In the genomic region with DNA sequence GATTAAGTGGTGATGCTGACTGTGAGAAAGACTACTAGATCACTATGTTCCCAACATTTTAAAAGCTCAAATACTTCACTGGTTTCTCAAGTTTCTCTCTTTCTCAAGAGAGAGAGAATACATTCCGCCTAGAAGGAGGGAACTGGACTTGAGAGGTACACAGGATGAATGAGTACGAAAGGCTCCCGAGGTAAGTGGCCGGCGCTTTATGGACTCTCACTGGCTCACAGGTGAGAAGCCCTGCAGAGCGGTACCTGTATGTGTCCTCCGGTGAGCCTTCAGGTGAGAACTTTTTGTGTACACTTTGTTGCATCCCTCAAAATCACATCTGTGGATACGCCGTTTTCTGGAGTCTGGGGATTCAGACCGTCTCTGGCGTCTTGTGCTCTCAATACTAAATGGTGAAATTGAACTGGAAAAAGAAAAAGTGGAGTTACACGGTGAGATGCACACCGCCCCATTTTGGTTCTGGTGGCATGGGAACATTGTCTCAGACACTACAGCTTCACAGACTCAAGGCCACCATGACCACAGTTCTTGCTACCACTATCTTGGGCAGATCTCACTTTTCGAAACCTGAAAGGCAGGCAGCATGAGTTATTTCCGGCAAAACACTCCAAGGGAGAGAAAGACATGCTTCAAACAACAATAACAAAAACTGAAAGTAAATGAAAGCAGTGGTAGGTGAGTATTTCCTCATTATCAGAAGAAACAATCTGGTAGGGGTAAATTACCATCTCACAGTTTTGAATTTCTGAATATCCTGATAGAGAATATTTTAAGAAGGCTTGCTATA, we compare ENCODE assay signal across 2 cellular contexts.
A peak's percentile ranks its signal among the peaks of the same experiment; 100 is the strongest.
TF ChIP-seq lines count a peak whose summit lies in the region.

No MANE protein-coding gene starts in this region.

TF ChIP-seq in GM12878, 131 proteins besides CTCF, POLR2A, EP300 and RAD21 (continued from another document and continues in another):
- TF ChIP-seq BHLHE40 (IDR thresholded peaks at IDR 0.05; ENCODE audit: borderline replicate concordance in 1 of 2, low read depth in 2 of 2, low read length in 1 of 2), result no peak
- TF ChIP-seq, protein P1, sequence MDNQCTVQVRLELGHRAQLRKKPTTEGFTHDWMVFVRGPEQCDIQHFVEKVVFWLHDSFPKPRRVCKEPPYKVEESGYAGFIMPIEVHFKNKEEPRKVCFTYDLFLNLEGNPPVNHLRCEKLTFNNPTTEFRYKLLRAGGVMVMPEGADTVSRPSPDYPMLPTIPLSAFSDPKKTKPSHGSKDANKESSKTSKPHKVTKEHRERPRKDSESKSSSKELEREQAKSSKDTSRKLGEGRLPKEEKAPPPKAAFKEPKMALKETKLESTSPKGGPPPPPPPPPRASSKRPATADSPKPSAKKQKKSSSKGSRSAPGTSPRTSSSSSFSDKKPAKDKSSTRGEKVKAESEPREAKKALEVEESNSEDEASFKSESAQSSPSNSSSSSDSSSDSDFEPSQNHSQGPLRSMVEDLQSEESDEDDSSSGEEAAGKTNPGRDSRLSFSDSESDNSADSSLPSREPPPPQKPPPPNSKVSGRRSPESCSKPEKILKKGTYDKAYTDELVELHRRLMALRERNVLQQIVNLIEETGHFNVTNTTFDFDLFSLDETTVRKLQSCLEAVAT (IDR thresholded peaks at IDR 0.05), result peak; percentile 89
- TF ChIP-seq PAX8 (IDR thresholded peaks at IDR 0.05), result no peak
- TF ChIP-seq, protein P2, sequence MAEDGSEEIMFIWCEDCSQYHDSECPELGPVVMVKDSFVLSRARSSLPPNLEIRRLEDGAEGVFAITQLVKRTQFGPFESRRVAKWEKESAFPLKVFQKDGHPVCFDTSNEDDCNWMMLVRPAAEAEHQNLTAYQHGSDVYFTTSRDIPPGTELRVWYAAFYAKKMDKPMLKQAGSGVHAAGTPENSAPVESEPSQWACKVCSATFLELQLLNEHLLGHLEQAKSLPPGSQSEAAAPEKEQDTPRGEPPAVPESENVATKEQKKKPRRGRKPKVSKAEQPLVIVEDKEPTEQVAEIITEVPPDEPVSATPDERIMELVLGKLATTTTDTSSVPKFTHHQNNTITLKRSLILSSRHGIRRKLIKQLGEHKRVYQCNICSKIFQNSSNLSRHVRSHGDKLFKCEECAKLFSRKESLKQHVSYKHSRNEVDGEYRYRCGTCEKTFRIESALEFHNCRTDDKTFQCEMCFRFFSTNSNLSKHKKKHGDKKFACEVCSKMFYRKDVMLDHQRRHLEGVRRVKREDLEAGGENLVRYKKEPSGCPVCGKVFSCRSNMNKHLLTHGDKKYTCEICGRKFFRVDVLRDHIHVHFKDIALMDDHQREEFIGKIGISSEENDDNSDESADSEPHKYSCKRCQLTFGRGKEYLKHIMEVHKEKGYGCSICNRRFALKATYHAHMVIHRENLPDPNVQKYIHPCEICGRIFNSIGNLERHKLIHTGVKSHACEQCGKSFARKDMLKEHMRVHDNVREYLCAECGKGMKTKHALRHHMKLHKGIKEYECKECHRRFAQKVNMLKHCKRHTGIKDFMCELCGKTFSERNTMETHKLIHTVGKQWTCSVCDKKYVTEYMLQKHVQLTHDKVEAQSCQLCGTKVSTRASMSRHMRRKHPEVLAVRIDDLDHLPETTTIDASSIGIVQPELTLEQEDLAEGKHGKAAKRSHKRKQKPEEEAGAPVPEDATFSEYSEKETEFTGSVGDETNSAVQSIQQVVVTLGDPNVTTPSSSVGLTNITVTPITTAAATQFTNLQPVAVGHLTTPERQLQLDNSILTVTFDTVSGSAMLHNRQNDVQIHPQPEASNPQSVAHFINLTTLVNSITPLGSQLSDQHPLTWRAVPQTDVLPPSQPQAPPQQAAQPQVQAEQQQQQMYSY (CRISPR knock-in tag; IDR thresholded peaks at IDR 0.05), result no peak
- no peak for TF ChIP-seq SPI1 (IDR thresholded peaks at IDR 0.05; ENCODE audit: borderline replicate concordance, insufficient read depth, low read depth, low read length)
- TF ChIP-seq SKIL (IDR thresholded peaks at IDR 0.05; ENCODE audit: low read depth, poor library complexity, severe bottlenecking), result peak; percentile 41
- peak; percentile 60; the same call in 1 of the 2 replicates for TF ChIP-seq ZNF687 (IDR thresholded peaks at IDR 0.05)
- peak; percentile 82 for TF ChIP-seq SMARCA5 (IDR thresholded peaks at IDR 0.05)

TF ChIP-seq in HepG2, 621 proteins besides CTCF, POLR2A, EP300 and RAD21 (continued from another document):
- TF ChIP-seq CREB1 (IDR thresholded peaks at IDR 0.05) (no peak), CREB1 (CRISPR knock-in tag; IDR thresholded peaks at IDR 0.05) (no peak), SRF (IDR thresholded peaks at IDR 0.05; ENCODE audit: low read depth, low read length) (no peak), CAMTA2 (CRISPR knock-in tag; IDR thresholded peaks at IDR 0.05; ENCODE audit: borderline replicate concordance) (no peak), SPEN (CRISPR knock-in tag; IDR thresholded peaks at IDR 0.05; ENCODE audit: low read depth) (no peak), TRIM24 (CRISPR knock-in tag; IDR thresholded peaks at IDR 0.05) (no peak), ZNF274 (CRISPR knock-in tag; IDR thresholded peaks at IDR 0.05) (no peak), REL (CRISPR knock-in tag; conservative IDR thresholded peaks at IDR 0.05) (no peak), TEF (CRISPR knock-in tag; IDR thresholded peaks at IDR 0.05) (no peak), ZNF12 (CRISPR knock-in tag; IDR thresholded peaks at IDR 0.05) (no peak), MED13 (CRISPR knock-in tag; IDR thresholded peaks at IDR 0.05) (no peak), ZNF460 (CRISPR knock-in tag; IDR thresholded peaks at IDR 0.05; ENCODE audit: borderline replicate concordance) (no peak)
- TF ChIP-seq, protein P3, sequence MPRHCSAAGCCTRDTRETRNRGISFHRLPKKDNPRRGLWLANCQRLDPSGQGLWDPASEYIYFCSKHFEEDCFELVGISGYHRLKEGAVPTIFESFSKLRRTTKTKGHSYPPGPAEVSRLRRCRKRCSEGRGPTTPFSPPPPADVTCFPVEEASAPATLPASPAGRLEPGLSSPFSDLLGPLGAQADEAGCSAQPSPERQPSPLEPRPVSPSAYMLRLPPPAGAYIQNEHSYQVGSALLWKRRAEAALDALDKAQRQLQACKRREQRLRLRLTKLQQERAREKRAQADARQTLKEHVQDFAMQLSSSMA (CRISPR knock-in tag; IDR thresholded peaks at IDR 0.05), result no peak
- TF ChIP-seq, protein P2 (CRISPR knock-in tag; IDR thresholded peaks at IDR 0.05), result no peak
- TF ChIP-seq, protein P4, sequence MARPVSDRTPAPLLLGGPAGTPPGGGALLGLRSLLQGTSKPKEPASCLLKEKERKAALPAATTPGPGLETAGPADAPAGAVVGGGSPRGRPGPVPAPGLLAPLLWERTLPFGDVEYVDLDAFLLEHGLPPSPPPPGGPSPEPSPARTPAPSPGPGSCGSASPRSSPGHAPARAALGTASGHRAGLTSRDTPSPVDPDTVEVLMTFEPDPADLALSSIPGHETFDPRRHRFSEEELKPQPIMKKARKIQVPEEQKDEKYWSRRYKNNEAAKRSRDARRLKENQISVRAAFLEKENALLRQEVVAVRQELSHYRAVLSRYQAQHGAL (CRISPR knock-in tag; IDR thresholded peaks at IDR 0.05; ENCODE audit: not compliant biosample characterization), result no peak
- TF ChIP-seq, protein P5, sequence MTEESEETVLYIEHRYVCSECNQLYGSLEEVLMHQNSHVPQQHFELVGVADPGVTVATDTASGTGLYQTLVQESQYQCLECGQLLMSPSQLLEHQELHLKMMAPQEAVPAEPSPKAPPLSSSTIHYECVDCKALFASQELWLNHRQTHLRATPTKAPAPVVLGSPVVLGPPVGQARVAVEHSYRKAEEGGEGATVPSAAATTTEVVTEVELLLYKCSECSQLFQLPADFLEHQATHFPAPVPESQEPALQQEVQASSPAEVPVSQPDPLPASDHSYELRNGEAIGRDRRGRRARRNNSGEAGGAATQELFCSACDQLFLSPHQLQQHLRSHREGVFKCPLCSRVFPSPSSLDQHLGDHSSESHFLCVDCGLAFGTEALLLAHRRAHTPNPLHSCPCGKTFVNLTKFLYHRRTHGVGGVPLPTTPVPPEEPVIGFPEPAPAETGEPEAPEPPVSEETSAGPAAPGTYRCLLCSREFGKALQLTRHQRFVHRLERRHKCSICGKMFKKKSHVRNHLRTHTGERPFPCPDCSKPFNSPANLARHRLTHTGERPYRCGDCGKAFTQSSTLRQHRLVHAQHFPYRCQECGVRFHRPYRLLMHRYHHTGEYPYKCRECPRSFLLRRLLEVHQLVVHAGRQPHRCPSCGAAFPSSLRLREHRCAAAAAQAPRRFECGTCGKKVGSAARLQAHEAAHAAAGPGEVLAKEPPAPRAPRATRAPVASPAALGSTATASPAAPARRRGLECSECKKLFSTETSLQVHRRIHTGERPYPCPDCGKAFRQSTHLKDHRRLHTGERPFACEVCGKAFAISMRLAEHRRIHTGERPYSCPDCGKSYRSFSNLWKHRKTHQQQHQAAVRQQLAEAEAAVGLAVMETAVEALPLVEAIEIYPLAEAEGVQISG (CRISPR knock-in tag; IDR thresholded peaks at IDR 0.05), result no peak
- TF ChIP-seq, protein P6, sequence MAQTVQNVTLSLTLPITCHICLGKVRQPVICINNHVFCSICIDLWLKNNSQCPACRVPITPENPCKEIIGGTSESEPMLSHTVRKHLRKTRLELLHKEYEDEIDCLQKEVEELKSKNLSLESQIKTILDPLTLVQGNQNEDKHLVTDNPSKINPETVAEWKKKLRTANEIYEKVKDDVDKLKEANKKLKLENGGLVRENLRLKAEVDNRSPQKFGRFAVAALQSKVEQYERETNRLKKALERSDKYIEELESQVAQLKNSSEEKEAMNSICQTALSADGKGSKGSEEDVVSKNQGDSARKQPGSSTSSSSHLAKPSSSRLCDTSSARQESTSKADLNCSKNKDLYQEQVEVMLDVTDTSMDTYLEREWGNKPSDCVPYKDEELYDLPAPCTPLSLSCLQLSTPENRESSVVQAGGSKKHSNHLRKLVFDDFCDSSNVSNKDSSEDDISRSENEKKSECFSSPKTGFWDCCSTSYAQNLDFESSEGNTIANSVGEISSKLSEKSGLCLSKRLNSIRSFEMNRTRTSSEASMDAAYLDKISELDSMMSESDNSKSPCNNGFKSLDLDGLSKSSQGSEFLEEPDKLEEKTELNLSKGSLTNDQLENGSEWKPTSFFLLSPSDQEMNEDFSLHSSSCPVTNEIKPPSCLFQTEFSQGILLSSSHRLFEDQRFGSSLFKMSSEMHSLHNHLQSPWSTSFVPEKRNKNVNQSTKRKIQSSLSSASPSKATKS (CRISPR knock-in tag; IDR thresholded peaks at IDR 0.05), result no peak
- TF ChIP-seq, protein P7, sequence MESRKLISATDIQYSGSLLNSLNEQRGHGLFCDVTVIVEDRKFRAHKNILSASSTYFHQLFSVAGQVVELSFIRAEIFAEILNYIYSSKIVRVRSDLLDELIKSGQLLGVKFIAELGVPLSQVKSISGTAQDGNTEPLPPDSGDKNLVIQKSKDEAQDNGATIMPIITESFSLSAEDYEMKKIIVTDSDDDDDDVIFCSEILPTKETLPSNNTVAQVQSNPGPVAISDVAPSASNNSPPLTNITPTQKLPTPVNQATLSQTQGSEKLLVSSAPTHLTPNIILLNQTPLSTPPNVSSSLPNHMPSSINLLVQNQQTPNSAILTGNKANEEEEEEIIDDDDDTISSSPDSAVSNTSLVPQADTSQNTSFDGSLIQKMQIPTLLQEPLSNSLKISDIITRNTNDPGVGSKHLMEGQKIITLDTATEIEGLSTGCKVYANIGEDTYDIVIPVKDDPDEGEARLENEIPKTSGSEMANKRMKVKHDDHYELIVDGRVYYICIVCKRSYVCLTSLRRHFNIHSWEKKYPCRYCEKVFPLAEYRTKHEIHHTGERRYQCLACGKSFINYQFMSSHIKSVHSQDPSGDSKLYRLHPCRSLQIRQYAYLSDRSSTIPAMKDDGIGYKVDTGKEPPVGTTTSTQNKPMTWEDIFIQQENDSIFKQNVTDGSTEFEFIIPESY (CRISPR knock-in tag; IDR thresholded peaks at IDR 0.05), result no peak
